ENCODE assay signal across 22 cellular contexts in genomic region chrX:153633607-153634180, GRCh38. TPM values are rescaled to one million over a fixed set of nuclear protein-coding genes. Genes with fewer than 3 reads are reported as not detected.
"Had no signal": no experiment of that assay in that cellular context is flagged by ENCODE, and none has a peak within 500 bp of the region (broad histone marks: within the 10 kb centered on the region; RNA-seq: fewer than 3 reads in every experiment).

No MANE protein-coding gene starts in this region.

- H3K9me3 ChIP-seq: mucosa of descending colon, psoas muscle, right lobe of liver, thoracic aorta, transverse colon had no signal

- H3K36me3 ChIP-seq: heart left ventricle, right lobe of liver, stomach, thoracic aorta, transverse colon had no signal

- H3K27me3 ChIP-seq: right lobe of liver, transverse colon had no signal

- H3K4me1 ChIP-seq: parathyroid adenoma, psoas muscle, right lobe of liver, stomach, transverse colon had no signal

- ATAC-seq: heart left ventricle; mucosa of descending colon; naive thymus-derived CD8-positive, alpha-beta T cell; psoas muscle; right lobe of liver had no signal

- H3K27ac Mint-ChIP-seq: naive thymus-derived CD8-positive, alpha-beta T cell had no signal

- DNase-seq: effector CD4-positive, alpha-beta T cell; foreskin melanocyte; hippocampal formation; kidney glomerular epithelial cell; mammary epithelial cell; mucosa of descending colon; naive thymus-derived CD8-positive, alpha-beta T cell; retina; stimulated activated CD4-positive, alpha-beta T cell treated with anti-CD3 and anti-CD28 coated beads, Interleukin-12 subunit alpha, Interleukin-12 subunit beta, amount 100 ng/mL, for 4 hours; stimulated activated naive CD4-positive, alpha-beta T cell; stomach; substantia nigra; transverse colon had no signal

- H3K27ac ChIP-seq: coronary artery, heart left ventricle, parathyroid adenoma, psoas muscle, right lobe of liver, skin epidermis, stomach, thoracic aorta, transverse colon had no signal

- H3K4me3 Mint-ChIP-seq: naive thymus-derived CD8-positive, alpha-beta T cell had no signal

- H3K4me3 ChIP-seq: coronary artery, heart left ventricle, mucosa of descending colon, psoas muscle, right lobe of liver, skin epidermis, stomach, thoracic aorta, transverse colon had no signal

- H3K4me1 Mint-ChIP-seq: naive thymus-derived CD8-positive, alpha-beta T cell had no signal

RNA-seq across cellular contexts. Expression of gene DUSP9, which starts 13.3 kb away (rescaled TPM):
- total RNA-seq: mucosa of descending colon; naive thymus-derived CD8-positive, alpha-beta T cell; psoas muscle; thoracic aorta; transverse colon had no signal

RNA-seq across cellular contexts. Expression of gene PNCK, which starts 39.9 kb away (rescaled TPM):
- total RNA-seq: dermis microvascular lymphatic vessel endothelial cell; glomerular endothelial cell; naive thymus-derived CD8-positive, alpha-beta T cell had no signal
